9 cellular contexts compared by ENCODE assay signal in genomic region chr12:64824500-64825142, GRCh38. TPM values are rescaled to one million over a fixed set of nuclear protein-coding genes. Genes with fewer than 3 reads are reported as not detected.
DNase-seq lines count a peak whose midpoint lies in the region; ATAC-seq and TF ChIP-seq lines count a peak whose summit lies in the region.
"Had no signal": no experiment of that assay in that cellular context is flagged by ENCODE, and none has a peak within 500 bp of the region (broad histone marks: within the 10 kb centered on the region; RNA-seq: fewer than 3 reads in every experiment).

Gene TBC1D30, plus strand, starts transcription at chr12:64824647. Its CDS starts 233 bp downstream, at chr12:64824880.

- H3K4me1 Mint-ChIP-seq in T-helper 1 cell treated with Interleukin-12 subunit alpha and Interleukin-12 subunit beta and Interleukin-4 antibody, amounts not matched to agents 30 μg/mL and 1 μg/mL, for 36 hours (ENCODE audit: low read depth), result peaks cover 10% of the 10 kb centered on the region

- no peak within 1 kb of the TSS for H3K27ac Mint-ChIP-seq in T-helper 1 cell treated with Interleukin-12 subunit alpha and Interleukin-12 subunit beta and Interleukin-4 antibody, amounts not matched to agents 30 μg/mL and 1 μg/mL, for 36 hours

- no peak for TF ChIP-seq CTCF in choroid plexus epithelial cell (conservative IDR thresholded peaks at IDR 0.05; ENCODE audit: low read depth, low read length)

- H3K9me3 Mint-ChIP-seq in T-helper 1 cell treated with Interleukin-12 subunit alpha and Interleukin-12 subunit beta and Interleukin-4 antibody, amounts not matched to agents 30 μg/mL and 1 μg/mL, for 36 hours, result peaks cover 4% of the 10 kb centered on the region

- ATAC-seq in left lobe of liver (peak; percentile 63), HG02938 (IDR thresholded peaks at IDR 0.05; ENCODE audit: unreplicated experiment) (no peak)
- ATAC-seq: A549 had no signal

- H3K36me3 Mint-ChIP-seq in T-helper 1 cell treated with Interleukin-12 subunit alpha and Interleukin-12 subunit beta and Interleukin-4 antibody, amounts not matched to agents 30 μg/mL and 1 μg/mL, for 36 hours (ENCODE audit: low read depth), result peaks cover 2% of the 10 kb centered on the region

- peak within 1 kb of the TSS; percentile 51 for H3K4me3 ChIP-seq in choroid plexus epithelial cell (ENCODE audit: low read depth, low read length)
- H3K4me3 ChIP-seq: A549 had no signal

- DNase-seq in NCI-H1417 (lab: John Stamatoyannopoulos, UW) (peak; percentile 77 to 93 (median 92)), NCI-H1417 treated with DMSO at 0.1 percent for 48 hours (lab: John Stamatoyannopoulos, UW) (no peak), Kasumi-1 (lab: John Stamatoyannopoulos, UW) (peak; percentile 72 to 75), choroid plexus epithelial cell (ENCODE audit: low read depth) (peak; percentile 22), left lobe of liver (ENCODE audit: low spot score) (no peak)
- DNase-seq in stimulated activated CD4-positive, alpha-beta T cell treated with anti-CD3 and anti-CD28 coated beads, Interleukin-4, amount 100 ng/mL, for 1 hour, result peak; percentile 21

- peak within 1 kb of the TSS; percentile 59 for H3K4me3 Mint-ChIP-seq in T-helper 1 cell treated with Interleukin-12 subunit alpha and Interleukin-12 subunit beta and Interleukin-4 antibody, amounts not matched to agents 30 μg/mL and 1 μg/mL, for 36 hours

- H3K27me3 Mint-ChIP-seq in T-helper 1 cell treated with Interleukin-12 subunit alpha and Interleukin-12 subunit beta and Interleukin-4 antibody, amounts not matched to agents 30 μg/mL and 1 μg/mL, for 36 hours (ENCODE audit: low read depth), result peaks cover 58% of the 10 kb centered on the region

RNA-seq across cellular contexts. Expression of gene TBC1D30, which starts in this region (rescaled TPM):
- total RNA-seq in left lobe of liver, result 2.1 TPM

Comparison
In these comparisons a context has a peak if more than half of its experiments do, and no peak if none do; other contexts are left out.
1. DNase-seq: peak in NCI-H1417 (3 of 3), Kasumi-1 (2 of 2), choroid plexus epithelial cell (single experiment) and stimulated activated CD4-positive, alpha-beta T cell treated with anti-CD3 and anti-CD28 coated beads, Interleukin-4, amount 100 ng/mL, for 1 hour (single experiment); none in NCI-H1417 treated with DMSO at 0.1 percent for 48 hours (single experiment) and left lobe of liver (single experiment).